In the genomic region with DNA sequence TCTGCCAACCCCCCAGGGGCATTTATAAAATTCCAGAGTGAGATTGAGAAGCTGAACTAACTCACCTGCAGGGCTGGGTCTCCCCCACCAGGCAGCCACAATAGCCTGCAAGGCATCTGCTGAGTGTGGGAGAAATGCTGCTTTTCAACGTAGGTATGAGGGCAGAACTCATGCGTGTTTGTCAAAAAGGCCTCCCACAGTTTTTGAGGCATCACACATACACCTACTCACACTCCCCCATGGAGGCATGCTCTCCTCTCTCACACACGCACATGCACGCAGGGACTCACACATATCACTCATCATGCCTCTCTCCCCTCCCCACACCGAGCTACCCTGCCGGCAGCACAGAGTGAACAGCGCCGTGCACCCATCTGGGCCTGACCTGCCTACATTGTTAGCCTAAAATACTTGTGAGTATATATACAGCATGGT, we compare ENCODE assay signal across 9 cellular contexts.
DNase-seq lines count a peak whose midpoint lies in the region; ATAC-seq, FAIRE-seq and TF ChIP-seq lines count a peak whose summit lies in the region.
"Had no signal": no experiment of that assay in that cellular context is flagged by ENCODE, and none has a peak within 500 bp of the region (broad histone marks: within the 10 kb centered on the region; RNA-seq: fewer than 3 reads in every experiment).

No MANE protein-coding gene starts in this region.

- TF ChIP-seq CTCF in pancreas (IDR thresholded peaks at IDR 0.05): no peak
- TF ChIP-seq CTCF in gastrocnemius medialis (IDR thresholded peaks at IDR 0.05 in 4 of 5, conservative IDR thresholded peaks at IDR 0.05 in 1 of 5): no peak

- DNase-seq in activated CD4-positive, alpha-beta T cell treated with anti-CD3 and anti-CD28 coated beads, Interleukin-2, amount 50 U/mL, for 4 hours: peak; percentile 61 to 73
- DNase-seq in memory B cell (ENCODE audit: low spot score in 2 of 2) (no peak), NCI-H1694 treated with DMSO at 0.1 percent for 48 hours (lab: John Stamatoyannopoulos, UW) (no peak), pancreas (no peak), gastrocnemius medialis (no peak), urothelium cell line (ENCODE audit: low spot score) (no peak)

- 88 to 90% methylated on average over 8 of the region's 8 CpGs for WGBS in pancreas, 2 donors

- H3K27me3 Mint-ChIP-seq in memory B cell: no peaks in the 10 kb centered on the region

- in situ Hi-C loops in gastrocnemius medialis (cut with MboI; ENCODE audit: low sequenced_read_pairs in 4 of 4): no loop called here

- no peak for FAIRE-seq in pancreas (lab: Jason Lieb, UNC)
- FAIRE-seq in urothelium cell line (lab: Jason Lieb, UNC): no peak
- FAIRE-seq: K562 had no signal

- H3K36me3 ChIP-seq in pancreas (no peaks in the 10 kb centered on the region), gastrocnemius medialis (no peaks in the 10 kb centered on the region)

- H3K27me3 ChIP-seq in pancreas: no peaks in the 10 kb centered on the region
- H3K27me3 ChIP-seq in gastrocnemius medialis: no peaks in the 10 kb centered on the region

- H3K4me3 ChIP-seq in pancreas: no peak overlapping the region
- no peak overlapping the region for H3K4me3 ChIP-seq in gastrocnemius medialis
- H3K4me3 ChIP-seq: K562 had no signal

- H3K9me3 Mint-ChIP-seq in memory B cell: no peaks in the 10 kb centered on the region

- peak; percentile 74 for ATAC-seq in GM19023 (IDR thresholded peaks at IDR 0.05; ENCODE audit: unreplicated experiment)
- peak; percentile 72 for ATAC-seq in HG03045 (IDR thresholded peaks at IDR 0.05; ENCODE audit: unreplicated experiment)
- ATAC-seq in memory B cell (ENCODE audit: low read depth): peak; percentile 39
- no peak for ATAC-seq in pancreas
- ATAC-seq in gastrocnemius medialis: no peak
- ATAC-seq: K562 had no signal

- H3K36me3 Mint-ChIP-seq in memory B cell: no peaks in the 10 kb centered on the region

- H3K27ac ChIP-seq in pancreas (no peak overlapping the region), gastrocnemius medialis (no peak overlapping the region)

- H3K4me3 Mint-ChIP-seq in memory B cell: peak overlapping the region; percentile 46

- intact Hi-C loops in pancreas (cut with DNase I): no loop called here
- intact Hi-C loops in gastrocnemius medialis (cut with DNase I; ENCODE audit: low total_unique reads): no loop called here

- H3K27ac Mint-ChIP-seq in memory B cell: peak overlapping the region; percentile 68

- H3K4me1 ChIP-seq in pancreas (no peaks in the 10 kb centered on the region), gastrocnemius medialis (no peaks in the 10 kb centered on the region)

- TF ChIP-seq POLR2A in gastrocnemius medialis (IDR thresholded peaks at IDR 0.05): no peak

- no peaks in the 10 kb centered on the region for H3K9me3 ChIP-seq in pancreas
- no peaks in the 10 kb centered on the region for H3K9me3 ChIP-seq in gastrocnemius medialis

- H3K4me1 Mint-ChIP-seq in memory B cell: peaks cover 14% of the 10 kb centered on the region

Comparison
In these comparisons a context has a peak if more than half of its experiments do, and no peak if none do; other contexts are left out.
1. ATAC-seq: peak in GM19023 (single experiment), HG03045 (single experiment) and memory B cell (single experiment); none in pancreas (0 of 4) and gastrocnemius medialis (0 of 2).
2. DNase-seq: peak in activated CD4-positive, alpha-beta T cell treated with anti-CD3 and anti-CD28 coated beads, Interleukin-2, amount 50 U/mL, for 4 hours (2 of 2); none in memory B cell (0 of 2), NCI-H1694 treated with DMSO at 0.1 percent for 48 hours (single experiment), pancreas (0 of 6), gastrocnemius medialis (0 of 2) and urothelium cell line (single experiment).